ENCODE assay signal across 32 cellular contexts in genomic region chr2:198304859-198305258, GRCh38.
"Had no signal": no experiment of that assay in that cellular context is flagged by ENCODE, and none has a peak within 500 bp of the region (broad histone marks: within the 10 kb centered on the region; RNA-seq: fewer than 3 reads in every experiment).

No MANE protein-coding gene starts in this region.

- H3K36me3 ChIP-seq: left lung, lower lobe of right lung, neural progenitor cell, neutrophil, pancreas, prostate gland, suprapubic skin, thoracic aorta, tibial artery had no signal

- H3K4me2 ChIP-seq: neural progenitor cell had no signal

- H3K4me3 Mint-ChIP-seq: immature natural killer cell; mesothelial cell of epicardium; naive B cell; natural killer cell; nephron progenitor cell; neural progenitor cell; stimulated activated naive CD8-positive, alpha-beta T cell treated with anti-CD3 and anti-CD28 coated beads, Interleukin-15, Interleukin-2, amounts not matched to agents 100 ng/mL and 50 ng/mL, for 24 hours had no signal

- H3K9me3 ChIP-seq: left lung, lower lobe of right lung, neutrophil, pancreas, prostate gland, suprapubic skin, thoracic aorta, tibial artery, uterus had no signal

- H3K4me3 ChIP-seq: left lung, lower lobe of right lung, neural progenitor cell, pancreas, prostate gland, skin epidermis, suprapubic skin, thoracic aorta, tibial artery, uterus had no signal

- H3K27ac Mint-ChIP-seq: immature natural killer cell; mesothelial cell of epicardium; naive B cell; natural killer cell; nephron progenitor cell; neural progenitor cell; stimulated activated naive CD8-positive, alpha-beta T cell treated with anti-CD3 and anti-CD28 coated beads, Interleukin-15, Interleukin-2, amounts not matched to agents 100 ng/mL and 50 ng/mL, for 24 hours had no signal

- H3K9ac ChIP-seq: neural progenitor cell had no signal

- ATAC-seq: left colon, left lung, lower lobe of right lung, natural killer cell, pancreas, right cardiac atrium, sciatic nerve had no signal

- DNase-seq: hypothalamus; immature natural killer cell; kidney; left colon; left lung; lower lobe of right lung; mammary epithelial cell; mesenchymal stem cell; naive B cell; natural killer cell; nephron progenitor cell; pancreas; posterior cingulate gyrus; retina; right cardiac atrium; stimulated activated CD4-positive, alpha-beta T cell treated with anti-CD3 and anti-CD28 coated beads, Interleukin-12 subunit alpha, Interleukin-12 subunit beta, amount 100 ng/mL, for 4 hours; stimulated activated CD4-positive, alpha-beta T cell treated with anti-CD3 and anti-CD28 coated beads, Interleukin-15, amount 100 ng/mL, for 24 hours; stimulated activated CD4-positive, alpha-beta T cell treated with anti-CD3 and anti-CD28 coated beads, Interleukin-2, amount 100 ng/mL, for 24 hours; stimulated activated CD4-positive, alpha-beta T cell treated with anti-CD3 and anti-CD28 coated beads, Interleukin-4, amount 100 ng/mL, for 1 hour; stimulated activated naive CD4-positive, alpha-beta T cell; tibial artery; trophoblast cell; uterus had no signal

- H3K27me3 ChIP-seq: neural progenitor cell, suprapubic skin, uterus had no signal

- H3K4me1 ChIP-seq: left lung, lower lobe of right lung, neural progenitor cell, pancreas, prostate gland, suprapubic skin, tibial artery, uterus had no signal

- H2AFZ ChIP-seq: neural progenitor cell had no signal

- H3K4me1 Mint-ChIP-seq: immature natural killer cell, mesothelial cell of epicardium, naive B cell, natural killer cell, nephron progenitor cell, neural progenitor cell had no signal

- H3K27ac ChIP-seq: left lung, lower lobe of right lung, neural progenitor cell, neutrophil, pancreas, prostate gland, skin epidermis, suprapubic skin, thoracic aorta, tibial artery, uterus had no signal

- H3K36me3 Mint-ChIP-seq: immature natural killer cell, mesothelial cell of epicardium, naive B cell, natural killer cell, neural progenitor cell had no signal

- H3K9me3 Mint-ChIP-seq: immature natural killer cell; mesothelial cell of epicardium; naive B cell; natural killer cell; nephron progenitor cell; neural progenitor cell; stimulated activated naive CD8-positive, alpha-beta T cell treated with anti-CD3 and anti-CD28 coated beads, Interleukin-15, Interleukin-2, amounts not matched to agents 100 ng/mL and 50 ng/mL, for 24 hours had no signal
